23 cellular contexts compared by ENCODE assay signal in genomic region chr5:9681706-9682105, GRCh38.
"Had no signal": no experiment of that assay in that cellular context is flagged by ENCODE, and none has a peak within 500 bp of the region (broad histone marks: within the 10 kb centered on the region; RNA-seq: fewer than 3 reads in every experiment).

No MANE protein-coding gene starts in this region.

- H3K27me3 ChIP-seq: SJSA1 had no signal

- H3K4me3 ChIP-seq: SJSA1 had no signal

- H3K27ac ChIP-seq: SJSA1 had no signal

- H3K36me3 ChIP-seq: SJSA1 had no signal

- DNase-seq: activated CD4-positive, alpha-beta T cell treated with anti-CD3 and anti-CD28 coated beads for 48 hours; activated CD4-positive, alpha-beta T cell treated with anti-CD3 and anti-CD28 coated beads, Interleukin-2, amount 50 U/mL, for 4 hours; activated CD4-positive, CD25-positive, alpha-beta regulatory T cell treated with anti-CD3 and anti-CD28 coated beads, Interleukin-2, amount 50 U/mL, for 72 hours; activated CD8-positive, alpha-beta memory T cell treated with anti-CD3 and anti-CD28 coated beads, Interleukin-2, amount 10 ng/mL, durations not matched to agents 7 days and 5 days; activated gamma-delta T cell; activated naive CD4-positive, alpha-beta T cell treated with anti-CD3 and anti-CD28 coated beads for 36 hours; activated T-cell treated with anti-CD3 and anti-CD28 coated beads, Interleukin-2, amount 50 U/mL, for 24 hours; amygdala; Kasumi-1; KBM-7; NCI-H1092; NCI-H1694; NCI-H510A treated with DMSO at 0.1 percent for 48 hours; NCI-H69; PC-3; SHP77; T-helper 17 cell; T-helper 9 cell had no signal

- ATAC-seq: activated CD8-positive, alpha-beta memory T cell treated with anti-CD3 and anti-CD28 coated beads, Interleukin-2, amount 10 ng/mL, durations not matched to agents 7 days and 5 days; PC-3; T-helper 17 cell; WTC11 had no signal

- FAIRE-seq: astrocyte, colon, RCC 7860 had no signal

- H3K9me3 ChIP-seq: SJSA1 had no signal
